Comparison of ENCODE assay signal across 17 cellular contexts in genomic region chr12:25264015-25264582, GRCh38. TPM values are rescaled to one million over a fixed set of nuclear protein-coding genes. Genes with fewer than 3 reads are reported as not detected.
DNase-seq lines count a peak whose midpoint lies in the region; ATAC-seq and TF ChIP-seq lines count a peak whose summit lies in the region.
"Had no signal": no experiment of that assay in that cellular context is flagged by ENCODE, and none has a peak within 500 bp of the region (broad histone marks: within the 10 kb centered on the region; RNA-seq: fewer than 3 reads in every experiment).

No MANE protein-coding gene starts in this region.

- no peak overlapping the region for H2BK15ac ChIP-seq in H9 (ENCODE audit: low read depth, low read length)

- H2BK120ac ChIP-seq in H9 (ENCODE audit: low read depth, low read length, poor library complexity, severe bottlenecking) = no peak overlapping the region

- H3K9me3 ChIP-seq in H9 (ENCODE audit: control insufficient read depth, low read depth, low read length) = no peaks in the 10 kb centered on the region
- H3K9me3 ChIP-seq: SK-N-SH had no signal

- H2AFZ ChIP-seq in H9 (ENCODE audit: low read length) = no peak overlapping the region

- DNase-seq in NCI-H82 (lab: John Stamatoyannopoulos, UW) (peak; percentile 19), NCI-H82 treated with DMSO at 0.1 percent for 48 hours (lab: John Stamatoyannopoulos, UW; ENCODE audit: unreplicated experiment) (no peak), H9 (no peak), WTC11 (ENCODE audit: low spot score) (no peak), NCI-H510A (lab: John Stamatoyannopoulos, UW) (no peak), GM19238 (ENCODE audit: insufficient read length, low spot score) (no peak), HK-2 (ENCODE audit: unreplicated experiment) (no peak)
- DNase-seq in effector memory CD8-positive, alpha-beta T cell = no peak
- DNase-seq: CD8-positive, alpha-beta memory T cell; Kasumi-1; NCI-H1417 treated with DMSO at 0.1 percent for 48 hours; NCI-H2029 treated with DMSO at 0.1 percent for 48 hours; Right ventricle myocardium superior; SK-N-SH; T-helper 2 cell had no signal

- no CpG with 5 or more reads among the region's 1 CpG for WGBS in H9 (ENCODE audit: extremely low coverage, insufficient read length, low lambda C conversion rate)

- POLR2A ChIA-PET in WTC11 (lab: Charles Lee) = no interaction called here

- no peaks in the 10 kb centered on the region; a peak in 1 of 5 replicates for H3K9me3 Mint-ChIP-seq in H9
- peaks cover 10% of the 10 kb centered on the region for H3K9me3 Mint-ChIP-seq in WTC11
- no peaks in the 10 kb centered on the region for H3K9me3 Mint-ChIP-seq in effector memory CD8-positive, alpha-beta T cell
- H3K9me3 Mint-ChIP-seq: CD8-positive, alpha-beta memory T cell had no signal

- H3K23ac ChIP-seq in H9 (ENCODE audit: insufficient read length, low read depth, low read length) = no peak overlapping the region

- H2AK5ac ChIP-seq in H9 (ENCODE audit: insufficient read length, low read length) = no peak overlapping the region

- H3K56ac ChIP-seq in H9 (ENCODE audit: insufficient read length, low read depth, low read length) = no peak overlapping the region

- ATAC-seq in WTC11 = peak; percentile 69
- no peak for ATAC-seq in effector memory CD8-positive, alpha-beta T cell (replicated peaks)
- ATAC-seq: Panc1 had no signal

- no peak overlapping the region for H4K8ac ChIP-seq in H9 (replicated peaks; ENCODE audit: insufficient read length, low read depth, low read length)

- H3K4me2 ChIP-seq in H9 (ENCODE audit: insufficient read depth, insufficient read length, low read length) = no peak overlapping the region
- H3K4me2 ChIP-seq: SK-N-SH had no signal

- H3K23me2 ChIP-seq in H9 (ENCODE audit: insufficient read length, low read depth, low read length, poor library complexity, severe bottlenecking) = no peaks in the 10 kb centered on the region

- H3K18ac ChIP-seq in H9 (ENCODE audit: insufficient read length, low read depth, low read length) = no peak overlapping the region

- no peak overlapping the region for H3K27ac ChIP-seq in H9 (ENCODE audit: insufficient read length, low read depth, low read length)
- H3K27ac ChIP-seq: 22Rv1 had no signal

- H2BK12ac ChIP-seq in H9 (ENCODE audit: insufficient read length, low read depth, low read length) = no peak overlapping the region

- H3K4me3 Mint-ChIP-seq in H9 = no peak overlapping the region
- no peak overlapping the region for H3K4me3 Mint-ChIP-seq in WTC11
- no peak overlapping the region for H3K4me3 Mint-ChIP-seq in effector memory CD8-positive, alpha-beta T cell
- H3K4me3 Mint-ChIP-seq: CD8-positive, alpha-beta memory T cell had no signal

- H2BK5ac ChIP-seq in H9 (ENCODE audit: insufficient read length, low read length) = no peak overlapping the region

- no peaks in the 10 kb centered on the region for H3K79me1 ChIP-seq in H9 (ENCODE audit: insufficient read depth, low read depth, low read length, poor library complexity, severe bottlenecking)

- no peak overlapping the region for H3T11ph ChIP-seq in H9 (ENCODE audit: low read length)

- no peak overlapping the region for H4K5ac ChIP-seq in H9 (ENCODE audit: insufficient read length, low read depth, low read length)

- H3K4ac ChIP-seq in H9 (ENCODE audit: low read depth, low read length) = no peak overlapping the region

- H3K79me2 ChIP-seq in H9 (ENCODE audit: insufficient read depth, low read length) = no peaks in the 10 kb centered on the region

- H3K9ac ChIP-seq in H9 (ENCODE audit: extremely low read depth, insufficient read length, low read length) = no peak overlapping the region
- H3K9ac ChIP-seq: SK-N-SH had no signal

- H3K4me1 ChIP-seq in H9 (ENCODE audit: insufficient read depth, low read length) = peaks cover 6% of the 10 kb centered on the region

- TF ChIP-seq CTCF in H9 (conservative IDR thresholded peaks at IDR 0.05) (no peak), WTC11 (IDR thresholded peaks at IDR 0.05) (no peak)

- no peaks in the 10 kb centered on the region for H4K20me1 ChIP-seq in H9 (ENCODE audit: control insufficient read depth, insufficient read depth, insufficient read length)

- H3K27ac Mint-ChIP-seq in H9 = peak overlapping the region in 2 of 3 experiments; percentile 32 to 71; a peak in 2 of 7 replicates
- H3K27ac Mint-ChIP-seq in WTC11 = peak overlapping the region; percentile 15
- H3K27ac Mint-ChIP-seq in effector memory CD8-positive, alpha-beta T cell = no peak overlapping the region
- H3K27ac Mint-ChIP-seq: CD8-positive, alpha-beta memory T cell had no signal

- CTCF ChIA-PET in WTC11 (lab: Charles Lee) = interaction anchor here (1.1 to 1.7 kb wide), 2 partner anchors 124 to 126 kb away, joined by 4 to 5 read pairs; no protein-coding TSS in a partner anchor

- H3K27me3 Mint-ChIP-seq in H9 (ENCODE audit: low read depth) (no peaks in the 10 kb centered on the region), WTC11 (ENCODE audit: low read depth) (no peaks in the 10 kb centered on the region)
- H3K27me3 Mint-ChIP-seq in effector memory CD8-positive, alpha-beta T cell = peaks cover 0 to 11% of the 10 kb centered on the region in 2 donors

- H3K27me3 ChIP-seq in H9 (ENCODE audit: insufficient read depth, low read length) = no peaks in the 10 kb centered on the region

- peaks cover 19 to 24% of the 10 kb centered on the region in 2 experiments for H3K4me1 Mint-ChIP-seq in H9
- H3K4me1 Mint-ChIP-seq in WTC11 = peaks cover 21% of the 10 kb centered on the region
- H3K4me1 Mint-ChIP-seq in effector memory CD8-positive, alpha-beta T cell (ENCODE audit: low read depth in 2 of 2) = no peaks in the 10 kb centered on the region
- H3K4me1 Mint-ChIP-seq: CD8-positive, alpha-beta memory T cell had no signal

- H2BK20ac ChIP-seq in H9 (ENCODE audit: low read depth, low read length, poor library complexity, severe bottlenecking) = no peak overlapping the region

- no peak overlapping the region for H4K91ac ChIP-seq in H9 (ENCODE audit: insufficient read length, low read depth, low read length)

- no peak overlapping the region for H3K14ac ChIP-seq in H9 (ENCODE audit: insufficient read depth, low read length)

- H3K36me3 Mint-ChIP-seq in H9 (ENCODE audit: insufficient read depth in 1 of 3, low read depth in 3 of 3) = peaks cover 0 to 9% (median 0%) of the 10 kb centered on the region in 3 experiments; a peak in 2 of 7 replicates
- peaks cover 2% of the 10 kb centered on the region; the same call in 1 of the 2 replicates for H3K36me3 Mint-ChIP-seq in WTC11
- no peaks in the 10 kb centered on the region for H3K36me3 Mint-ChIP-seq in effector memory CD8-positive, alpha-beta T cell (ENCODE audit: insufficient read depth)

TF ChIP-seq in WTC11, 78 proteins besides CTCF, POLR2A, EP300 and RAD21 (continues in another document):
- TF ChIP-seq, protein P1, sequence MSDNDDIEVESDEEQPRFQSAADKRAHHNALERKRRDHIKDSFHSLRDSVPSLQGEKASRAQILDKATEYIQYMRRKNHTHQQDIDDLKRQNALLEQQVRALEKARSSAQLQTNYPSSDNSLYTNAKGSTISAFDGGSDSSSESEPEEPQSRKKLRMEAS (CRISPR knock-in tag; IDR thresholded peaks at IDR 0.05) = no peak
- TF ChIP-seq CBFB (CRISPR knock-in tag; IDR thresholded peaks at IDR 0.05; ENCODE audit: low read depth) (no peak), SMAD4 (CRISPR knock-in tag; IDR thresholded peaks at IDR 0.05) (no peak), NFYB (CRISPR knock-in tag; conservative IDR thresholded peaks at IDR 0.05; ENCODE audit: low read depth) (no peak), TEAD4 (CRISPR knock-in tag; IDR thresholded peaks at IDR 0.05) (no peak), TCF7 (CRISPR knock-in tag; IDR thresholded peaks at IDR 0.05; ENCODE audit: low read depth) (no peak), ATF2 (CRISPR knock-in tag; IDR thresholded peaks at IDR 0.05; ENCODE audit: borderline replicate concordance, low read depth) (no peak), RORB (CRISPR knock-in tag; IDR thresholded peaks at IDR 0.05) (no peak), ZSCAN18 (CRISPR knock-in tag; IDR thresholded peaks at IDR 0.05) (no peak), ETV6 (CRISPR knock-in tag; IDR thresholded peaks at IDR 0.05) (no peak), NFE2L1 (CRISPR knock-in tag; IDR thresholded peaks at IDR 0.05) (no peak), ZNF423 (CRISPR knock-in tag; IDR thresholded peaks at IDR 0.05) (no peak), FOXK1 (CRISPR knock-in tag; IDR thresholded peaks at IDR 0.05) (no peak)
- TF ChIP-seq, protein P2, sequence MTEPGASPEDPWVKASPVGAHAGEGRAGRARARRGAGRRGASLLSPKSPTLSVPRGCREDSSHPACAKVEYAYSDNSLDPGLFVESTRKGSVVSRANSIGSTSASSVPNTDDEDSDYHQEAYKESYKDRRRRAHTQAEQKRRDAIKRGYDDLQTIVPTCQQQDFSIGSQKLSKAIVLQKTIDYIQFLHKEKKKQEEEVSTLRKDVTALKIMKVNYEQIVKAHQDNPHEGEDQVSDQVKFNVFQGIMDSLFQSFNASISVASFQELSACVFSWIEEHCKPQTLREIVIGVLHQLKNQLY (CRISPR knock-in tag; IDR thresholded peaks at IDR 0.05) = no peak

RNA-seq across cellular contexts. Expression of gene KRAS, which starts 13.4 kb away (rescaled TPM):
- total RNA-seq in H9 (2021) (46.3 and 47.5 TPM in 2 replicates), WTC11 (2021) (60.9 to 66.2 TPM (median 61.3 TPM) in 3 replicates)

Comparison
In these comparisons a context has a peak if more than half of its experiments do, and no peak if none do; other contexts are left out.
1. H3K27ac Mint-ChIP-seq: peak in H9 (2 of 3) and WTC11 (single experiment); none in effector memory CD8-positive, alpha-beta T cell (0 of 2).